Comparison of ENCODE assay signal across 8 cellular contexts in genomic region chr10:70404906-70405824, GRCh38. TPM values are rescaled to one million over a fixed set of nuclear protein-coding genes. Genes with fewer than 3 reads are reported as not detected.
DNase-seq lines count a peak whose midpoint lies in the region; ATAC-seq and TF ChIP-seq lines count a peak whose summit lies in the region.

No MANE protein-coding gene starts in this region.

- peaks cover 29% of the 10 kb centered on the region for H3K4me1 Mint-ChIP-seq in MCF 10A (ENCODE audit: insufficient read depth, unreplicated experiment)

- CTCF ChIA-PET in MCF 10A (lab: Yijun Ruan, JAX): interaction anchor here (0.6 to 5.5 kb wide), 9 partner anchors 15 to 446 kb away, joined by 3 to 36 read pairs (median 4); no protein-coding TSS in a partner anchor

- peak overlapping the region; percentile 89 for H3K27ac Mint-ChIP-seq in MCF 10A (ENCODE audit: low read depth, unreplicated experiment)

- peaks cover 4% of the 10 kb centered on the region for H3K4me1 ChIP-seq in iPS-15b (ENCODE audit: control insufficient read depth, insufficient read depth, low read length)

- H3K4me3 ChIP-seq in SK-N-MC (peak overlapping the region; percentile 82), iPS-15b (ENCODE audit: low read depth, low read length) (peak overlapping the region; percentile 87)

- POLR2A ChIA-PET in MCF 10A (lab: Yijun Ruan, JAX): interaction anchor here (0.5 to 5.6 kb wide), 44 partner anchors 8 to 1964 kb away, joined by 3 to 170 read pairs (median 6); partner anchors contain the start of genes LRRC20, PPA1, SAR1A and SGPL1

- H3K9me3 ChIP-seq in SK-N-MC (ENCODE audit: low read depth, low read length) (no peaks in the 10 kb centered on the region), iPS-15b (ENCODE audit: control insufficient read depth, insufficient read depth, low read length) (no peaks in the 10 kb centered on the region)

- peak overlapping the region; percentile 84 for H3K4me3 Mint-ChIP-seq in MCF 10A (ENCODE audit: unreplicated experiment)

- BruUV-seq in MCF 10A (replicated peaks; lab: Mats Ljungman, UMichigan): TSS peak; percentile 57

- no peaks in the 10 kb centered on the region for H3K27me3 Mint-ChIP-seq in MCF 10A (ENCODE audit: insufficient read depth, unreplicated experiment)

- peaks cover 17% of the 10 kb centered on the region for H3K36me3 Mint-ChIP-seq in MCF 10A (ENCODE audit: insufficient read depth, unreplicated experiment)

- H3K27me3 ChIP-seq in iPS-15b (ENCODE audit: control insufficient read depth, insufficient read depth, low read length): no peaks in the 10 kb centered on the region

- intact Hi-C loops in MCF 10A (cut with micrococcal nuclease) (no loop called here), sciatic nerve (cut with DNase I) (no loop called here)

- H3K27ac ChIP-seq in SK-N-MC: no peak overlapping the region

- TF ChIP-seq CTCF in GM10266 (IDR thresholded peaks at IDR 0.05; ENCODE audit: control insufficient read depth, insufficient read depth, low read depth, missing control alignments): no peak
- no peak for TF ChIP-seq CTCF in MCF 10A (IDR thresholded peaks at IDR 0.05; ENCODE audit: unreplicated experiment)

- no peaks in the 10 kb centered on the region for H3K9me3 Mint-ChIP-seq in MCF 10A (ENCODE audit: unreplicated experiment)

- H3K36me3 ChIP-seq in SK-N-MC (ENCODE audit: insufficient read depth, low read length): no peaks in the 10 kb centered on the region
- no peaks in the 10 kb centered on the region for H3K36me3 ChIP-seq in iPS-15b (ENCODE audit: control insufficient read depth, insufficient read depth, low read length)

- peak; percentile 34 for ATAC-seq in HG03196 (IDR thresholded peaks at IDR 0.05; ENCODE audit: unreplicated experiment)
- peak; percentile 96 for ATAC-seq in sciatic nerve

- H3K9ac ChIP-seq in SK-N-MC (ENCODE audit: insufficient read length): peak overlapping the region; percentile 83
- H3K9ac ChIP-seq in iPS-15b (ENCODE audit: low read depth, low read length): peak overlapping the region; percentile 70

- peak; percentile 75 for DNase-seq in GM10266 (ENCODE audit: extremely low spot score)
- DNase-seq in SK-N-MC (ENCODE audit: low read depth, low spot score): no peak
- DNase-seq in MCF 10A (ENCODE audit: unreplicated experiment): peak; percentile 98
- peak; percentile 85 for DNase-seq in sciatic nerve (ENCODE audit: low spot score)
- DNase-seq in T-helper 9 cell: no peak
- DNase-seq in NCI-H524 (lab: John Stamatoyannopoulos, UW): no peak

RNA-seq across cellular contexts. Expression of gene EIF4EBP2, which starts 1.2 kb away (rescaled TPM):
- 21.2 and 26.1 TPM in 2 replicates for total RNA-seq in MCF 10A (2022)
- 57.8 TPM for total RNA-seq in sciatic nerve

RNA-seq across cellular contexts. Expression of gene LRRC20, which starts 22.7 kb away (rescaled TPM):
- total RNA-seq in MCF 10A (2022) (1.1 and 1.5 TPM in 2 replicates), sciatic nerve (5.1 TPM)

RNA-seq across cellular contexts. Expression of gene NODAL, which starts 36.3 kb away (rescaled TPM):
- total RNA-seq in MCF 10A (2022) (not detected in 2 replicates), sciatic nerve (not detected)

Comparison
In these comparisons a context has a peak if more than half of its experiments do, and no peak if none do; other contexts are left out.
1. DNase-seq: peak in GM10266 (single experiment), MCF 10A (single experiment) and sciatic nerve (single experiment); none in SK-N-MC (single experiment), T-helper 9 cell (single experiment) and NCI-H524 (0 of 2).